10 cellular contexts compared by ENCODE assay signal in genomic region chr11:65639623-65640482, GRCh38. TPM values are rescaled to one million over a fixed set of nuclear protein-coding genes. Genes with fewer than 3 reads are reported as not detected.
A peak's percentile ranks its signal among the peaks of the same experiment; 100 is the strongest.
DNase-seq lines count a peak whose midpoint lies in the region; ATAC-seq, FAIRE-seq and TF ChIP-seq lines count a peak whose summit lies in the region.
"Had no signal": no experiment of that assay in that cellular context is flagged by ENCODE, and none has a peak within 500 bp of the region (broad histone marks: within the 10 kb centered on the region; RNA-seq: fewer than 3 reads in every experiment).

No MANE protein-coding gene starts in this region.

- no peak overlapping the region for H2BK120ac ChIP-seq in H1 (replicated peaks; ENCODE audit: low read depth, low read length)

- FAIRE-seq in H1 (lab: Jason Lieb, UNC) = no peak

- no peak overlapping the region for H4K5ac ChIP-seq in H1 (ENCODE audit: insufficient read length, low read depth, low read length)

- H2BK15ac ChIP-seq in H1 (ENCODE audit: low read length) = no peak overlapping the region

- H2BK20ac ChIP-seq in H1 (ENCODE audit: low read length) = no peak overlapping the region

- no peak overlapping the region for H3K18ac ChIP-seq in H1 (ENCODE audit: extremely low read depth, low read length)

- peaks cover 3% of the 10 kb centered on the region; the same call in 1 of the 2 replicates for H3K79me1 ChIP-seq in H1 (ENCODE audit: low read depth, low read length)

- no peak overlapping the region for H3K4ac ChIP-seq in H1 (replicated peaks; ENCODE audit: insufficient read length, low read depth, low read length)

- peaks cover 0 to 7% of the 10 kb centered on the region in 2 experiments for H4K20me1 ChIP-seq in H1 (replicated peaks in 1 of 2; ENCODE audit: control insufficient read depth in 1 of 2, insufficient read depth in 2 of 2, low read length in 2 of 2)

- in situ Hi-C loops in GM13977 (cut with MboI; ENCODE audit: low pct_unique_long_range_greater_than_20kb, low sequenced_read_pairs, unreplicated experiment) = no loop called here

- H3K14ac ChIP-seq in H1 (ENCODE audit: insufficient read length) = no peak overlapping the region

- H3K4me2 ChIP-seq in H1 (ENCODE audit: insufficient read depth in 1 of 2, low read depth in 2 of 2, low read length in 2 of 2) = no peak overlapping the region; a peak in 1 of 4 replicates

- TF ChIP-seq EP300 in H1 (IDR thresholded peaks at IDR 0.05; ENCODE audit: borderline replicate concordance in 1 of 2, low read depth in 2 of 2, low read length in 2 of 2) = no peak

- H2BK12ac ChIP-seq in H1 (ENCODE audit: low read depth, low read length) = 0 out of 2 replicates have a peak overlapping the region, but pooled peaks have one; percentile 60

- peaks cover 3 to 37% (median 22%) of the 10 kb centered on the region in 4 experiments for H3K4me1 ChIP-seq in H1 (replicated peaks in 1 of 4; ENCODE audit: control insufficient read depth in 3 of 4, insufficient read depth in 4 of 4, low read length in 3 of 4)

- H4K91ac ChIP-seq in H1 (replicated peaks; ENCODE audit: insufficient read length, low read length) = no peak overlapping the region

- peak; percentile 35 for ATAC-seq in HG02763 (IDR thresholded peaks at IDR 0.05; ENCODE audit: unreplicated experiment)

- peaks cover 2 to 21% (median 13%) of the 10 kb centered on the region in 4 experiments; a peak in 6 of 8 replicates for H3K36me3 ChIP-seq in H1 (ENCODE audit: control insufficient read depth in 2 of 4, insufficient read depth in 4 of 4, low read length in 3 of 4)

- CTCF ChIA-PET in H1 (lab: Charles Lee; ENCODE audit: partially characterized antibody) = interaction anchor here (1.0 to 2.5 kb wide), 8 partner anchors 11 to 141 kb away, joined by 3 to 16 read pairs (median 4); partner anchors contain the start of gene AP5B1

- POLR2A ChIA-PET in H1 (lab: Charles Lee; ENCODE audit: partially characterized antibody) = interaction anchor here (1.4 to 6.9 kb wide), 8 partner anchors 7 to 23 kb away, joined by 3 to 56 read pairs (median 14); partner anchors contain the start of gene RELA

- DNase-seq in GM13977 (ENCODE audit: low spot score) (peak; percentile 80), H1 (ENCODE audit: low read depth in 1 of 2, low spot score in 2 of 2) (no peak), SHP77 (lab: John Stamatoyannopoulos, UW) (no peak), DMS53 (lab: John Stamatoyannopoulos, UW) (no peak), DMS53 treated with DMSO at 0.1 percent for 48 hours (lab: John Stamatoyannopoulos, UW; ENCODE audit: unreplicated experiment) (no peak)
- peak; percentile 48 for DNase-seq in activated CD4-positive, alpha-beta T cell treated with anti-CD3 and anti-CD28 coated beads for 1 hour
- DNase-seq in stimulated activated CD4-positive, alpha-beta T cell treated with anti-CD3 and anti-CD28 coated beads, Interleukin-4, amount 100 ng/mL, for 1 hour = peak; percentile 40

- no peak for TF ChIP-seq POLR2A in H1 (IDR thresholded peaks at IDR 0.05; ENCODE audit: control extremely low read depth in 1 of 2, low read depth in 2 of 2, low read length in 2 of 2)

- H3K23ac ChIP-seq in H1 (ENCODE audit: insufficient read length) = no peak overlapping the region

- H3K9me3 ChIP-seq in H1 (ENCODE audit: insufficient read depth in 2 of 2, low read depth in 1 of 2, low read length in 1 of 2) = no peaks in the 10 kb centered on the region

- no peak overlapping the region for H2AFZ ChIP-seq in H1 (ENCODE audit: low read length)

- H2BK5ac ChIP-seq in H1 (ENCODE audit: low read depth, low read length) = no peak overlapping the region

- no peak overlapping the region for H3K4me3 ChIP-seq in H1 (ENCODE audit: extremely low read depth in 1 of 4, insufficient read depth in 2 of 4, low read depth in 3 of 4, low read length in 4 of 4)

- no peak overlapping the region for H3K56ac ChIP-seq in H1 (replicated peaks; ENCODE audit: insufficient read length, low read depth, low read length)

- H3K23me2 ChIP-seq in H1 (ENCODE audit: low read depth, low read length) = peaks cover 8% of the 10 kb centered on the region; the same call in 1 of the 2 replicates

- peak overlapping the region; percentile 48 for H4K8ac ChIP-seq in H1 (ENCODE audit: extremely low read depth, insufficient read depth, low read length)

- TF ChIP-seq CTCF in GM13977 (IDR thresholded peaks at IDR 0.05; ENCODE audit: extremely low read depth, insufficient read depth, missing control alignments) (no peak), H1 (IDR thresholded peaks at IDR 0.05; ENCODE audit: control extremely low read depth in 1 of 3, insufficient read depth in 1 of 3, low read depth in 1 of 3, low read length in 3 of 3) (no peak)

- no peak overlapping the region for H3K9ac ChIP-seq in H1 (replicated peaks in 1 of 4; ENCODE audit: extremely low read depth in 1 of 4, low read depth in 3 of 4, low read length in 3 of 4)

- no peaks in the 10 kb centered on the region for H3K79me2 ChIP-seq in H1 (ENCODE audit: control insufficient read depth in 1 of 2, insufficient read depth in 2 of 2, low read length in 2 of 2)

- TF ChIP-seq RAD21 in H1 (IDR thresholded peaks at IDR 0.05 in 1 of 2, conservative IDR thresholded peaks at IDR 0.05 in 1 of 2; ENCODE audit: low read depth in 2 of 2, low read length in 2 of 2) = no peak

- no peak overlapping the region for H2AK5ac ChIP-seq in H1 (ENCODE audit: low read depth, low read length)

- H3K27me3 ChIP-seq in H1 (replicated peaks in 1 of 4; ENCODE audit: control insufficient read depth in 3 of 4, extremely low read depth in 1 of 4, insufficient read depth in 3 of 4, low read length in 3 of 4) = peaks cover 0 to 4% (median 2%) of the 10 kb centered on the region in 4 experiments; a peak in 2 of 7 replicates

- WGBS in H1 (ENCODE audit: extremely low coverage in 1 of 2, insufficient coverage in 1 of 2, insufficient read length in 1 of 2, insufficient replicate concordance in 2 of 2, low coverage in 1 of 2, low lambda C conversion rate in 2 of 2, missing lambda C conversion rate in 1 of 2), 2 experiments = 82% methylated on average over 8 of the region's 8 CpGs; no CpG with 5 or more reads in 1 of the 2 experiments

- no peak overlapping the region for H3K27ac ChIP-seq in H1 (ENCODE audit: low read depth, low read length)

TF ChIP-seq in H1, 55 proteins besides CTCF, POLR2A, EP300 and RAD21 (continues in another document):
- TF ChIP-seq BRCA1 (IDR thresholded peaks at IDR 0.05; ENCODE audit: low read depth, low read length) = no peak
- no peak for TF ChIP-seq HDAC6 (IDR thresholded peaks at IDR 0.05; ENCODE audit: low read depth, low read length)
- no peak for TF ChIP-seq HDAC2 (IDR thresholded peaks at IDR 0.05; ENCODE audit: borderline replicate concordance in 1 of 2, low read depth in 2 of 2, low read length in 2 of 2)
- TF ChIP-seq BACH1 (IDR thresholded peaks at IDR 0.05; ENCODE audit: low read length) = no peak

RNA-seq across cellular contexts. Expression of gene SIPA1, which starts 2.0 kb away (rescaled TPM):
- 67.5 and 72.2 TPM in 2 replicates for total RNA-seq in H1 (2021; fragmentation: NEBNext Ultra II Directional; extraction: Animal tissue kit (Norgen Biotek cat#: 25700))
- polyA plus RNA-seq in H1 (2011; rRNA removed) = 35.3 and 59.2 TPM in 2 replicates
- polyA plus RNA-seq in H1 (2011; cell fraction: cytosol; rRNA removed) = 35.5 TPM
- polyA plus RNA-seq in H1 (2011; cell fraction: nucleus; rRNA removed) = 111 TPM
- polyA plus RNA-seq in H1 (2012, experiment 1 of 2) = 26.3 to 53.9 TPM (median 48.6 TPM) in 4 replicates
- 37.6 TPM for polyA plus RNA-seq in H1 (2012, experiment 2 of 2)
- 74.5 TPM for polyA plus RNA-seq in H1 (2013, experiment 1 of 2)
- polyA plus RNA-seq in H1 (2013, experiment 2 of 2) = 69.1 TPM
- 17.6 and 30.3 TPM in 2 replicates for polyA minus RNA-seq in H1 (2011; rRNA and poly(A)+ RNA removed)
- polyA minus RNA-seq in H1 (2011; cell fraction: cytosol; rRNA and poly(A)+ RNA removed) = 39.3 TPM
- 48.9 TPM for polyA minus RNA-seq in H1 (2011; cell fraction: nucleus; rRNA and poly(A)+ RNA removed)

RNA-seq across cellular contexts. Expression of gene RELA, which starts 22.9 kb away (rescaled TPM):
- total RNA-seq in H1 (2021; fragmentation: NEBNext Ultra II Directional; extraction: Animal tissue kit (Norgen Biotek cat#: 25700)) = 25.5 and 27.5 TPM in 2 replicates
- polyA plus RNA-seq in H1 (2011; rRNA removed) = 21.9 and 28.8 TPM in 2 replicates
- polyA plus RNA-seq in H1 (2011; cell fraction: cytosol; rRNA removed) = 13.3 TPM
- 67.2 TPM for polyA plus RNA-seq in H1 (2011; cell fraction: nucleus; rRNA removed)
- polyA plus RNA-seq in H1 (2012, experiment 1 of 2) = 22.2 to 30.9 TPM (median 25.1 TPM) in 4 replicates
- polyA plus RNA-seq in H1 (2012, experiment 2 of 2) = 24.7 TPM
- 23.9 TPM for polyA plus RNA-seq in H1 (2013, experiment 1 of 2)
- 22.6 TPM for polyA plus RNA-seq in H1 (2013, experiment 2 of 2)
- 20.0 and 30.6 TPM in 2 replicates for polyA minus RNA-seq in H1 (2011; rRNA and poly(A)+ RNA removed)
- 13.8 TPM for polyA minus RNA-seq in H1 (2011; cell fraction: cytosol; rRNA and poly(A)+ RNA removed)
- polyA minus RNA-seq in H1 (2011; cell fraction: nucleus; rRNA and poly(A)+ RNA removed) = 29.0 TPM

RNA-seq across cellular contexts. Expression of gene PCNX3, which starts 24.3 kb away (rescaled TPM):
- total RNA-seq in H1 (2021; fragmentation: NEBNext Ultra II Directional; extraction: Animal tissue kit (Norgen Biotek cat#: 25700)) = 38.8 and 39.4 TPM in 2 replicates
- 27.2 and 45.1 TPM in 2 replicates for polyA plus RNA-seq in H1 (2011; rRNA removed)
- polyA plus RNA-seq in H1 (2011; cell fraction: cytosol; rRNA removed) = 17.7 TPM
- 108 TPM for polyA plus RNA-seq in H1 (2011; cell fraction: nucleus; rRNA removed)
- 19.0 to 39.6 TPM (median 33.1 TPM) in 4 replicates for polyA plus RNA-seq in H1 (2012, experiment 1 of 2)
- 28.8 TPM for polyA plus RNA-seq in H1 (2012, experiment 2 of 2)
- 26.5 TPM for polyA plus RNA-seq in H1 (2013, experiment 1 of 2)
- 26.0 TPM for polyA plus RNA-seq in H1 (2013, experiment 2 of 2)
- polyA minus RNA-seq in H1 (2011; rRNA and poly(A)+ RNA removed) = 26.2 and 30.5 TPM in 2 replicates
- polyA minus RNA-seq in H1 (2011; cell fraction: cytosol; rRNA and poly(A)+ RNA removed) = 34.0 TPM
- polyA minus RNA-seq in H1 (2011; cell fraction: nucleus; rRNA and poly(A)+ RNA removed) = 46.0 TPM

RNA-seq across cellular contexts. Expression of gene MAP3K11, which starts 25.8 kb away (rescaled TPM):
- 44.6 and 48.4 TPM in 2 replicates for total RNA-seq in H1 (2021; fragmentation: NEBNext Ultra II Directional; extraction: Animal tissue kit (Norgen Biotek cat#: 25700))
- 30.3 and 45.8 TPM in 2 replicates for polyA plus RNA-seq in H1 (2011; rRNA removed)
- 27.4 TPM for polyA plus RNA-seq in H1 (2011; cell fraction: cytosol; rRNA removed)
- polyA plus RNA-seq in H1 (2011; cell fraction: nucleus; rRNA removed) = 44.3 TPM
- polyA plus RNA-seq in H1 (2012, experiment 1 of 2) = 33.6 to 39.5 TPM (median 37.5 TPM) in 4 replicates
- polyA plus RNA-seq in H1 (2012, experiment 2 of 2) = 31.2 TPM
- 28.0 TPM for polyA plus RNA-seq in H1 (2013, experiment 1 of 2)
- 25.0 TPM for polyA plus RNA-seq in H1 (2013, experiment 2 of 2)
- 17.7 and 26.1 TPM in 2 replicates for polyA minus RNA-seq in H1 (2011; rRNA and poly(A)+ RNA removed)
- 28.2 TPM for polyA minus RNA-seq in H1 (2011; cell fraction: cytosol; rRNA and poly(A)+ RNA removed)
- 39.8 TPM for polyA minus RNA-seq in H1 (2011; cell fraction: nucleus; rRNA and poly(A)+ RNA removed)

RNA-seq across cellular contexts. Expression of gene KCNK7, which starts 44.3 kb away (rescaled TPM):
- total RNA-seq in H1 (2021; fragmentation: NEBNext Ultra II Directional; extraction: Animal tissue kit (Norgen Biotek cat#: 25700)) = 0.42 and 1.0 TPM in 2 replicates
- polyA plus RNA-seq in H1 (2011; rRNA removed) = 0.74 and 1.4 TPM in 2 replicates
- 0.71 TPM for polyA plus RNA-seq in H1 (2011; cell fraction: cytosol; rRNA removed)
- 1.4 TPM for polyA plus RNA-seq in H1 (2011; cell fraction: nucleus; rRNA removed)
- polyA plus RNA-seq in H1 (2012, experiment 1 of 2) = 0.32 to 1.1 TPM (median 0.65 TPM) in 3 of 4 replicates, not detected in the other
- polyA plus RNA-seq in H1 (2012, experiment 2 of 2) = not detected
- polyA plus RNA-seq in H1 (2013, experiment 1 of 2) = 0.18 TPM
- polyA plus RNA-seq in H1 (2013, experiment 2 of 2) = 0.24 TPM
- 0.19 and 0.71 TPM in 2 replicates for polyA minus RNA-seq in H1 (2011; rRNA and poly(A)+ RNA removed)
- polyA minus RNA-seq in H1 (2011; cell fraction: cytosol; rRNA and poly(A)+ RNA removed) = not detected
- polyA minus RNA-seq in H1 (2011; cell fraction: nucleus; rRNA and poly(A)+ RNA removed) = 1.1 TPM
- total RNA-seq: fibroblast of lung, HT1080 had no signal
- polyA plus RNA-seq: fibroblast of lung had no signal

Comparison
In these comparisons a context has a peak if more than half of its experiments do, and no peak if none do; other contexts are left out.
1. DNase-seq: peak in GM13977 (single experiment), activated CD4-positive, alpha-beta T cell treated with anti-CD3 and anti-CD28 coated beads for 1 hour (single experiment) and stimulated activated CD4-positive, alpha-beta T cell treated with anti-CD3 and anti-CD28 coated beads, Interleukin-4, amount 100 ng/mL, for 1 hour (single experiment); none in H1 (0 of 2), SHP77 (0 of 2), DMS53 (single experiment) and DMS53 treated with DMSO at 0.1 percent for 48 hours (single experiment).